8 cellular contexts compared by ENCODE assay signal in genomic region chr6:36885461-36886401, GRCh38. TPM values are rescaled to one million over a fixed set of nuclear protein-coding genes. Genes with fewer than 3 reads are reported as not detected.
DNase-seq lines count a peak whose midpoint lies in the region; ATAC-seq, FAIRE-seq and TF ChIP-seq lines count a peak whose summit lies in the region.

A gene with protein sequence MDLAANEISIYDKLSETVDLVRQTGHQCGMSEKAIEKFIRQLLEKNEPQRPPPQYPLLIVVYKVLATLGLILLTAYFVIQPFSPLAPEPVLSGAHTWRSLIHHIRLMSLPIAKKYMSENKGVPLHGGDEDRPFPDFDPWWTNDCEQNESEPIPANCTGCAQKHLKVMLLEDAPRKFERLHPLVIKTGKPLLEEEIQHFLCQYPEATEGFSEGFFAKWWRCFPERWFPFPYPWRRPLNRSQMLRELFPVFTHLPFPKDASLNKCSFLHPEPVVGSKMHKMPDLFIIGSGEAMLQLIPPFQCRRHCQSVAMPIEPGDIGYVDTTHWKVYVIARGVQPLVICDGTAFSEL (plus strand): TSS chr6:36885952. CDS start chr6:36899445, 13,493 bp downstream.

- peak; percentile 69 for FAIRE-seq in keratinocyte (lab: Jason Lieb, UNC)

- DNase-seq in BE2C, result peak; percentile 98
- peak; percentile 96 for DNase-seq in NCI-H460 (ENCODE audit: extremely low read depth, low read depth)
- DNase-seq in activated CD4-positive, CD25-positive, alpha-beta regulatory T cell treated with anti-CD3 and anti-CD28 coated beads, Interleukin-2, amount 50 U/mL, for 72 hours, result peak; percentile 95
- DNase-seq in cerebellar nuclear complex (lab: John Stamatoyannopoulos, UW), result peak; percentile 87 to 93
- peak; percentile 88 for DNase-seq in keratinocyte (ENCODE audit: low read depth, low spot score)
- peak; percentile 86 to 91 for DNase-seq in stimulated activated CD4-positive, alpha-beta T cell treated with anti-CD3 and anti-CD28 coated beads, Interleukin-15, amount 100 ng/mL, for 1 hour (ENCODE audit: low read depth in 1 of 2, low spot score in 1 of 2)

- no peaks in the 10 kb centered on the region for H3K9me3 ChIP-seq in BE2C
- H3K9me3 ChIP-seq in keratinocyte (ENCODE audit: control insufficient read depth, low read depth, low read length), result no peaks in the 10 kb centered on the region

- peaks cover 28% of the 10 kb centered on the region for H3K79me2 ChIP-seq in keratinocyte (ENCODE audit: control insufficient read depth, insufficient read depth, low read length)

- peak within 1 kb of the TSS; percentile 93 for H3K9ac ChIP-seq in keratinocyte (ENCODE audit: control insufficient read depth, extremely low read depth, insufficient read depth, low read length)

- peak; percentile 88 for TF ChIP-seq POLR2A in GM19099 (IDR thresholded peaks at IDR 0.05; ENCODE audit: extremely low read depth, insufficient read length, low read depth)

- H3K27ac ChIP-seq in keratinocyte (ENCODE audit: control insufficient read depth, insufficient read depth, low read length), result peak within 1 kb of the TSS; percentile 83

- H3K36me3 ChIP-seq in BE2C (no peaks in the 10 kb centered on the region), keratinocyte (ENCODE audit: control insufficient read depth in 2 of 2, extremely low read depth in 1 of 2, insufficient read depth in 2 of 2, low read length in 2 of 2) (no peaks in the 10 kb centered on the region)

- peak; percentile 97 for ATAC-seq in HG03432 (IDR thresholded peaks at IDR 0.05; ENCODE audit: unreplicated experiment)

- no peaks in the 10 kb centered on the region for H3K9me1 ChIP-seq in keratinocyte (ENCODE audit: control insufficient read depth, extremely low read depth, insufficient read depth, low read length)

- peak within 1 kb of the TSS; percentile 88 for H3K4me2 ChIP-seq in keratinocyte (ENCODE audit: control insufficient read depth, extremely low read depth, insufficient read depth, low read depth, low read length)

- dilution Hi-C loops in keratinocyte (cut with MboI; ENCODE audit: extremely low pct_ligation_motif_present, low sequenced_read_pairs), result no loop called here

- H4K20me1 ChIP-seq in keratinocyte (ENCODE audit: control insufficient read depth, extremely low read depth, insufficient read depth, low read length), result no peaks in the 10 kb centered on the region

- no peaks in the 10 kb centered on the region for H3K27me3 ChIP-seq in BE2C
- no peaks in the 10 kb centered on the region for H3K27me3 ChIP-seq in keratinocyte (ENCODE audit: control insufficient read depth, extremely low read depth, insufficient read depth, low read length)

- H3K4me3 ChIP-seq in BE2C (ENCODE audit: low read depth, low read length), result peak within 1 kb of the TSS; percentile 85
- H3K4me3 ChIP-seq in keratinocyte (ENCODE audit: control insufficient read depth in 2 of 3, extremely low read depth in 1 of 3, insufficient read depth in 2 of 3, low read depth in 1 of 3, low read length in 3 of 3), result peak within 1 kb of the TSS; percentile 90 to 100 (median 98)

- peak within 1 kb of the TSS; percentile 100 for H2AFZ ChIP-seq in keratinocyte (ENCODE audit: control insufficient read depth, low read length)

- H3K4me1 ChIP-seq in BE2C (peaks cover 9% of the 10 kb centered on the region), keratinocyte (ENCODE audit: control insufficient read depth, extremely low read depth, insufficient read depth, low read length) (peaks cover 11% of the 10 kb centered on the region)

- TF ChIP-seq CTCF in BE2C (IDR thresholded peaks at IDR 0.05; ENCODE audit: low read depth, low read length) (peak; percentile 89), keratinocyte (optimal IDR thresholded peaks at IDR 0.05 in 1 of 3, IDR thresholded peaks at IDR 0.05 in 1 of 3, conservative IDR thresholded peaks at IDR 0.05 in 1 of 3; ENCODE audit: extremely low read depth in 1 of 3, insufficient read depth in 2 of 3, low read length in 3 of 3) (peak; percentile 82 to 89 (median 88))

RNA-seq across cellular contexts. Expression of the gene that starts here (rescaled TPM):
- 30.3 TPM for polyA plus RNA-seq in BE2C (2012; ENCODE audit: insufficient read depth, insufficient read length, low read depth)
- total RNA-seq in NCI-H460 (2014; rRNA removed; shearing (Covaris generic)), result 21.9 and 22.4 TPM in 2 replicates
- 16.6 and 19.6 TPM in 2 replicates for polyA plus RNA-seq in NCI-H460 (2014; cell fraction: nucleus; rRNA removed)
- 29.0 to 34.9 TPM (median 31.0 TPM) in 3 replicates for polyA plus RNA-seq in keratinocyte
- polyA plus RNA-seq in keratinocyte (2011; ENCODE audit: low read depth), result 10.6 TPM
- 16.6 and 25.5 TPM in 2 replicates for polyA plus RNA-seq in keratinocyte (2011; cell fraction: cytosol; rRNA removed)
- 53.2 and 56.2 TPM in 2 replicates for polyA plus RNA-seq in keratinocyte (2011; cell fraction: nucleus; rRNA removed)
- 24.2 and 27.1 TPM in 2 replicates for polyA plus RNA-seq in keratinocyte (2012; ENCODE audit: low replicate concordance)
- polyA minus RNA-seq in keratinocyte, result 22.0 to 34.1 TPM (median 30.7 TPM) in 3 replicates
- 7.5 TPM for polyA minus RNA-seq in keratinocyte (2011; cell fraction: cytosol; rRNA and poly(A)+ RNA removed)
- 21.6 and 42.5 TPM in 2 replicates for polyA minus RNA-seq in keratinocyte (2011; cell fraction: nucleus; rRNA and poly(A)+ RNA removed)

Comparison
In these comparisons a context has a peak if more than half of its experiments do, and no peak if none do; other contexts are left out.
1. Peak in every context shown above with its lines: DNase-seq, ATAC-seq, H3K4me3 ChIP-seq and H3K27ac ChIP-seq.